ENCODE assay signal across 11 cellular contexts in genomic region chr21:42515708-42516502, GRCh38. TPM values are rescaled to one million over a fixed set of nuclear protein-coding genes. Genes with fewer than 3 reads are reported as not detected.
A peak's percentile ranks its signal among the peaks of the same experiment; 100 is the strongest.
DNase-seq lines count a peak whose midpoint lies in the region; ATAC-seq and TF ChIP-seq lines count a peak whose summit lies in the region.
"Had no signal": no experiment of that assay in that cellular context is flagged by ENCODE, and none has a peak within 500 bp of the region (broad histone marks: within the 10 kb centered on the region; RNA-seq: fewer than 3 reads in every experiment).

No MANE protein-coding gene starts in this region.

- H3K4me1 Mint-ChIP-seq in activated naive CD4-positive, alpha-beta T cell treated with anti-CD3 and anti-CD28 coated beads, Interleukin-2, amount 50 U/mL, for 24 hours, result peaks cover 44% of the 10 kb centered on the region
- H3K4me1 Mint-ChIP-seq in WTC11, result peaks cover 47% of the 10 kb centered on the region
- H3K4me1 Mint-ChIP-seq in T-helper 17 cell, result peaks cover 40% of the 10 kb centered on the region

- peaks cover 22% of the 10 kb centered on the region for H3K36me3 ChIP-seq in upper lobe of right lung

- CTCF ChIA-PET in WTC11 (lab: Charles Lee), result interaction anchor here (0.6 to 1.2 kb wide), 2 partner anchors 49 to 182 kb away, joined by 3 to 4 read pairs; no protein-coding TSS in a partner anchor

- intact Hi-C loops in upper lobe of right lung (cut with DNase I), result no loop called here

- no peak overlapping the region for H3K27ac ChIP-seq in upper lobe of right lung

- POLR2A ChIA-PET in WTC11 (lab: Charles Lee), result interaction anchor here (0.6 kb wide), 1 partner anchor 65 kb away, joined by 4 read pairs; no protein-coding TSS in a partner anchor

- H3K9me3 ChIP-seq in upper lobe of right lung (no peaks in the 10 kb centered on the region), T-helper 17 cell (ENCODE audit: control insufficient read depth, low read length, poor library complexity, severe bottlenecking) (no peaks in the 10 kb centered on the region)

- H3K9me3 Mint-ChIP-seq in activated naive CD4-positive, alpha-beta T cell treated with anti-CD3 and anti-CD28 coated beads, Interleukin-2, amount 50 U/mL, for 24 hours, result no peaks in the 10 kb centered on the region
- no peaks in the 10 kb centered on the region for H3K9me3 Mint-ChIP-seq in activated naive CD4-positive, alpha-beta T cell treated with anti-CD3 and anti-CD28 coated beads, Interleukin-2, amount 50 U/mL, for 72 hours
- no peaks in the 10 kb centered on the region for H3K9me3 Mint-ChIP-seq in WTC11

- H3K4me3 ChIP-seq in upper lobe of right lung, result peak overlapping the region; percentile 88

- no peak for ATAC-seq in activated naive CD4-positive, alpha-beta T cell treated with anti-CD3 and anti-CD28 coated beads, Interleukin-2, amount 50 U/mL, for 72 hours
- ATAC-seq in WTC11 (no peak; the same call in 1 of the 2 replicates), upper lobe of right lung (peak; percentile 75), T-helper 17 cell (no peak)

- TF ChIP-seq CTCF in WTC11 (IDR thresholded peaks at IDR 0.05), result no peak
- no peak for TF ChIP-seq CTCF in upper lobe of right lung (IDR thresholded peaks at IDR 0.05)

- H3K4me3 Mint-ChIP-seq in activated naive CD4-positive, alpha-beta T cell treated with anti-CD3 and anti-CD28 coated beads, Interleukin-2, amount 50 U/mL, for 24 hours, result peak overlapping the region; percentile 88
- peak overlapping the region; percentile 71 for H3K4me3 Mint-ChIP-seq in WTC11
- H3K4me3 Mint-ChIP-seq in T-helper 17 cell, result no peak overlapping the region

- no peaks in the 10 kb centered on the region for H3K27me3 ChIP-seq in upper lobe of right lung

- peaks cover 6% of the 10 kb centered on the region for H3K36me3 Mint-ChIP-seq in activated naive CD4-positive, alpha-beta T cell treated with anti-CD3 and anti-CD28 coated beads, Interleukin-2, amount 50 U/mL, for 24 hours
- peaks cover 13 to 21% of the 10 kb centered on the region in 2 donors for H3K36me3 Mint-ChIP-seq in activated naive CD4-positive, alpha-beta T cell treated with anti-CD3 and anti-CD28 coated beads, Interleukin-2, amount 50 U/mL, for 72 hours
- H3K36me3 Mint-ChIP-seq in WTC11 (peaks cover 29% of the 10 kb centered on the region), T-helper 17 cell (ENCODE audit: low read depth) (peaks cover 10% of the 10 kb centered on the region)

- no peaks in the 10 kb centered on the region for H3K27me3 Mint-ChIP-seq in activated naive CD4-positive, alpha-beta T cell treated with anti-CD3 and anti-CD28 coated beads, Interleukin-2, amount 50 U/mL, for 24 hours
- H3K27me3 Mint-ChIP-seq in WTC11 (ENCODE audit: low read depth) (peaks cover 14% of the 10 kb centered on the region), T-helper 17 cell (no peaks in the 10 kb centered on the region)

- DNase-seq in activated naive CD4-positive, alpha-beta T cell treated with anti-CD3 and anti-CD28 coated beads, Interleukin-2, amount 50 U/mL, for 72 hours (ENCODE audit: low spot score in 2 of 2), result no peak
- DNase-seq in WTC11 (ENCODE audit: low spot score) (no peak), islet precursor cell (peak; percentile 89), upper lobe of right lung (peak; percentile 80), T-helper 17 cell (no peak), germinal center (ENCODE audit: low spot score) (no peak)
- no peak for DNase-seq in stimulated activated naive CD4-positive, alpha-beta T cell treated with Interleukin-2 at 50 U/mL for 16 hours (lab: John Stamatoyannopoulos, UW)
- DNase-seq: DMS 273 treated with DMSO at 0.1 percent for 48 hours, GOT3, NCI-H2171 had no signal

- H3K4me1 ChIP-seq in upper lobe of right lung, result peaks cover 21% of the 10 kb centered on the region

- no peak overlapping the region for H3K27ac Mint-ChIP-seq in activated naive CD4-positive, alpha-beta T cell treated with anti-CD3 and anti-CD28 coated beads, Interleukin-2, amount 50 U/mL, for 24 hours
- H3K27ac Mint-ChIP-seq in activated naive CD4-positive, alpha-beta T cell treated with anti-CD3 and anti-CD28 coated beads, Interleukin-2, amount 50 U/mL, for 72 hours, result no peak overlapping the region
- H3K27ac Mint-ChIP-seq in WTC11 (peak overlapping the region; percentile 75; the same call in 1 of the 2 replicates), T-helper 17 cell (no peak overlapping the region)

TF ChIP-seq in WTC11, 78 proteins besides CTCF, POLR2A, EP300 and RAD21 (continues in another document):
- TF ChIP-seq MXD4 (CRISPR knock-in tag; IDR thresholded peaks at IDR 0.05; ENCODE audit: borderline replicate concordance) (no peak), IRF1 (CRISPR knock-in tag; IDR thresholded peaks at IDR 0.05) (no peak), ATF2 (CRISPR knock-in tag; IDR thresholded peaks at IDR 0.05; ENCODE audit: borderline replicate concordance, low read depth) (no peak), RORB (CRISPR knock-in tag; IDR thresholded peaks at IDR 0.05) (no peak), HMGXB4 (CRISPR knock-in tag; IDR thresholded peaks at IDR 0.05) (no peak)
- TF ChIP-seq, protein P1, sequence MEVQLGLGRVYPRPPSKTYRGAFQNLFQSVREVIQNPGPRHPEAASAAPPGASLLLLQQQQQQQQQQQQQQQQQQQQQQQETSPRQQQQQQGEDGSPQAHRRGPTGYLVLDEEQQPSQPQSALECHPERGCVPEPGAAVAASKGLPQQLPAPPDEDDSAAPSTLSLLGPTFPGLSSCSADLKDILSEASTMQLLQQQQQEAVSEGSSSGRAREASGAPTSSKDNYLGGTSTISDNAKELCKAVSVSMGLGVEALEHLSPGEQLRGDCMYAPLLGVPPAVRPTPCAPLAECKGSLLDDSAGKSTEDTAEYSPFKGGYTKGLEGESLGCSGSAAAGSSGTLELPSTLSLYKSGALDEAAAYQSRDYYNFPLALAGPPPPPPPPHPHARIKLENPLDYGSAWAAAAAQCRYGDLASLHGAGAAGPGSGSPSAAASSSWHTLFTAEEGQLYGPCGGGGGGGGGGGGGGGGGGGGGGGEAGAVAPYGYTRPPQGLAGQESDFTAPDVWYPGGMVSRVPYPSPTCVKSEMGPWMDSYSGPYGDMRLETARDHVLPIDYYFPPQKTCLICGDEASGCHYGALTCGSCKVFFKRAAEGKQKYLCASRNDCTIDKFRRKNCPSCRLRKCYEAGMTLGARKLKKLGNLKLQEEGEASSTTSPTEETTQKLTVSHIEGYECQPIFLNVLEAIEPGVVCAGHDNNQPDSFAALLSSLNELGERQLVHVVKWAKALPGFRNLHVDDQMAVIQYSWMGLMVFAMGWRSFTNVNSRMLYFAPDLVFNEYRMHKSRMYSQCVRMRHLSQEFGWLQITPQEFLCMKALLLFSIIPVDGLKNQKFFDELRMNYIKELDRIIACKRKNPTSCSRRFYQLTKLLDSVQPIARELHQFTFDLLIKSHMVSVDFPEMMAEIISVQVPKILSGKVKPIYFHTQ (CRISPR knock-in tag; IDR thresholded peaks at IDR 0.05), result no peak

RNA-seq across cellular contexts. Expression of gene SLC37A1, which starts 2.3 kb away (rescaled TPM):
- 10 to 100 TPM; 15.2 to 20.6 TPM for total RNA-seq in activated naive CD4-positive, alpha-beta T cell treated with anti-CD3 and anti-CD28 coated beads, Interleukin-2, amount 50 U/mL, for 72 hours
- total RNA-seq in WTC11 (2021) (22.7 to 26.3 TPM (median 25.8 TPM) in 3 replicates), upper lobe of right lung (21.6 TPM), T-helper 17 cell (10 to 100 TPM; 21.0 to 24.0 TPM)

RNA-seq across cellular contexts. Expression of gene RSPH1, which starts 19.9 kb away (rescaled TPM):
- under 1 TPM; 0.11 to 0.33 TPM for total RNA-seq in activated naive CD4-positive, alpha-beta T cell treated with anti-CD3 and anti-CD28 coated beads, Interleukin-2, amount 50 U/mL, for 72 hours
- total RNA-seq in WTC11 (2021) (0.11 to 0.30 TPM (median 0.16 TPM) in 3 replicates), upper lobe of right lung (0.84 TPM), T-helper 17 cell (under 1 TPM in 1 of 2 donors, not detected in 1; 0.47 TPM)

Comparison
In these comparisons a context has a peak if more than half of its experiments do, and no peak if none do; other contexts are left out.
1. DNase-seq: peak in islet precursor cell (single experiment) and upper lobe of right lung (single experiment); none in activated naive CD4-positive, alpha-beta T cell treated with anti-CD3 and anti-CD28 coated beads, Interleukin-2, amount 50 U/mL, for 72 hours (0 of 2), WTC11 (single experiment), T-helper 17 cell (0 of 3), germinal center (single experiment) and stimulated activated naive CD4-positive, alpha-beta T cell treated with Interleukin-2 at 50 U/mL for 16 hours (single experiment).